In genomic region chr20:46132705-46133120, GRCh38 we compare ENCODE assay signal across 8 cellular contexts. TPM values are rescaled to one million over a fixed set of nuclear protein-coding genes. Genes with fewer than 3 reads are reported as not detected.
DNase-seq lines count a peak whose midpoint lies in the region; ATAC-seq, FAIRE-seq and TF ChIP-seq lines count a peak whose summit lies in the region.

No MANE protein-coding gene starts in this region.

- no peak for FAIRE-seq in RCC 7860 (lab: Jason Lieb, UNC)

- H3K9ac ChIP-seq in Karpas-422 (ENCODE audit: low read length), result no peak overlapping the region

- no peaks in the 10 kb centered on the region for H3K36me3 ChIP-seq in Karpas-422 (ENCODE audit: insufficient read depth, low read length)

- ATAC-seq in GM19455 (IDR thresholded peaks at IDR 0.05; ENCODE audit: unreplicated experiment), result no peak

- no peak overlapping the region for H2AFZ ChIP-seq in Karpas-422 (ENCODE audit: low read length)

- no peaks in the 10 kb centered on the region for H3K9me3 ChIP-seq in Karpas-422 (ENCODE audit: low read length)

- H3K4me2 ChIP-seq in Karpas-422 (ENCODE audit: low read depth, low read length, poor library complexity, severe bottlenecking), result no peak overlapping the region

- 0 out of 2 replicates have a peak, but pooled peaks cover 3% of the 10 kb centered on the region for H3K27me3 ChIP-seq in Karpas-422 (ENCODE audit: low read length)

- DNase-seq in GM10266 (ENCODE audit: extremely low spot score) (peak; percentile 74), Karpas-422 (peak; percentile 90), RCC 7860 (ENCODE audit: low spot score) (peak; percentile 47), activated T-helper 1 cell treated with Interleukin-2 at 50 U/mL for 16 hours (ENCODE audit: low read depth) (peak; percentile 32), fibroblast of villous mesenchyme (ENCODE audit: low read depth) (peak; percentile 52), occipital lobe (lab: John Stamatoyannopoulos, UW) (peak; percentile 30), superior temporal gyrus (ENCODE audit: extremely low spot score) (peak; percentile 75)

- no peaks in the 10 kb centered on the region for H3K79me2 ChIP-seq in Karpas-422 (ENCODE audit: low read length)

- H3K27ac ChIP-seq in Karpas-422 (ENCODE audit: low read length), result no peak overlapping the region

- H4K20me1 ChIP-seq in Karpas-422 (ENCODE audit: insufficient read depth, low read depth, low read length), result no peaks in the 10 kb centered on the region

- no peaks in the 10 kb centered on the region for H3K9me2 ChIP-seq in Karpas-422 (replicated peaks; ENCODE audit: insufficient read depth, low read length)

- H3K4me3 ChIP-seq in Karpas-422 (ENCODE audit: low read length) (no peak overlapping the region), fibroblast of villous mesenchyme (ENCODE audit: low read depth, low read length) (no peak overlapping the region)

- H3K4me1 ChIP-seq in Karpas-422 (ENCODE audit: low read length), result peaks cover 3% of the 10 kb centered on the region; the same call in 1 of the 2 replicates

- peak; percentile 95 for TF ChIP-seq CTCF in GM10266 (IDR thresholded peaks at IDR 0.05; ENCODE audit: control insufficient read depth, insufficient read depth, low read depth, missing control alignments)
- TF ChIP-seq CTCF in fibroblast of villous mesenchyme (IDR thresholded peaks at IDR 0.05; ENCODE audit: insufficient read depth, low read depth, low read length), result peak; percentile 82

RNA-seq across cellular contexts. Expression of gene CD40, which starts 14.6 kb away (rescaled TPM):
- total RNA-seq in Karpas-422 (2014; rRNA removed; shearing (Covaris generic); ENCODE audit: low replicate concordance), result 6.3 and 12.1 TPM in 2 replicates
- total RNA-seq in fibroblast of villous mesenchyme (0.43 and 0.97 TPM in 2 replicates), occipital lobe (0.62 TPM)

RNA-seq across cellular contexts. Expression of gene NCOA5, which starts 43.0 kb away (rescaled TPM):
- total RNA-seq in Karpas-422 (2014; rRNA removed; shearing (Covaris generic); ENCODE audit: low replicate concordance), result 20.4 and 32.8 TPM in 2 replicates
- total RNA-seq in fibroblast of villous mesenchyme, result 15.5 and 18.6 TPM in 2 replicates
- 20.4 TPM for total RNA-seq in occipital lobe

Comparison
In these comparisons a context has a peak if more than half of its experiments do, and no peak if none do; other contexts are left out.
1. DNase-seq: peak in every context shown above with its lines; median percentile 90 in Karpas-422; 75 in superior temporal gyrus; 74 in GM10266; 52 in fibroblast of villous mesenchyme; 47 in RCC 7860; 32 in activated T-helper 1 cell treated with Interleukin-2 at 50 U/mL for 16 hours; 30 in occipital lobe.